19 cellular contexts compared by ENCODE assay signal in genomic region chr4:111494471-111494870, GRCh38.
A peak's percentile ranks its signal among the peaks of the same experiment; 100 is the strongest.
DNase-seq lines count a peak whose midpoint lies in the region; ATAC-seq and TF ChIP-seq lines count a peak whose summit lies in the region.
"Had no signal": no experiment of that assay in that cellular context is flagged by ENCODE, and none has a peak within 500 bp of the region (broad histone marks: within the 10 kb centered on the region; RNA-seq: fewer than 3 reads in every experiment).

No MANE protein-coding gene starts in this region.

- no peak overlapping the region; the same call in 1 of the 2 replicates for H3K9ac ChIP-seq in GM23248
- H3K9ac ChIP-seq in smooth muscle cell (ENCODE audit: low read depth) = peak overlapping the region; percentile 77

- H3K9me2 ChIP-seq in GM23248 (ENCODE audit: insufficient read depth) = no peaks in the 10 kb centered on the region
- no peaks in the 10 kb centered on the region for H3K9me2 ChIP-seq in hepatocyte (replicated peaks; ENCODE audit: insufficient read depth)

- H3K4me1 ChIP-seq in GM23248 (ENCODE audit: insufficient read depth) (peaks cover 58% of the 10 kb centered on the region), hepatocyte (ENCODE audit: insufficient read depth) (no peaks in the 10 kb centered on the region), smooth muscle cell (ENCODE audit: low read depth) (peaks cover 32% of the 10 kb centered on the region), upper lobe of right lung (no peaks in the 10 kb centered on the region)
- H3K4me1 ChIP-seq: Caco-2, SJCRH30 had no signal

- in situ Hi-C loops in GM23248 (cut with MboI) = no loop called here
- in situ Hi-C loops in astrocyte of the spinal cord (cut with HindIII; ENCODE audit: low sequenced_read_pairs) = no loop called here

- WGBS in GM23248 (ENCODE audit: low coverage in 1 of 2, low lambda C conversion rate in 2 of 2, missing lambda C conversion rate in 2 of 2), 2 experiments = 35 to 46% methylated on average over 2 of the region's 2 CpGs
- 61% methylated on average over 2 of the region's 2 CpGs for WGBS in hepatocyte (ENCODE audit: low lambda C conversion rate, missing lambda C conversion rate)
- 15% methylated on average over 2 of the region's 2 CpGs for WGBS in smooth muscle cell (ENCODE audit: low lambda C conversion rate)

- H3K27me3 ChIP-seq in GM23248 (replicated peaks; ENCODE audit: insufficient read depth) (no peaks in the 10 kb centered on the region), hepatocyte (no peaks in the 10 kb centered on the region), smooth muscle cell (ENCODE audit: low read depth) (no peaks in the 10 kb centered on the region), upper lobe of right lung (no peaks in the 10 kb centered on the region)
- H3K27me3 ChIP-seq: BE2C, SJCRH30 had no signal

- H3K4me2 ChIP-seq in GM23248 (ENCODE audit: unreplicated experiment) = peak overlapping the region; percentile 74
- H3K4me2 ChIP-seq in hepatocyte = peak overlapping the region; percentile 34
- H3K4me2 ChIP-seq in smooth muscle cell = peak overlapping the region; percentile 75

- H3K36me3 ChIP-seq in GM23248 (ENCODE audit: low read depth) = no peaks in the 10 kb centered on the region
- H3K36me3 ChIP-seq in hepatocyte (replicated peaks; ENCODE audit: insufficient read depth, low read depth) = no peaks in the 10 kb centered on the region
- H3K36me3 ChIP-seq in smooth muscle cell (ENCODE audit: low read depth) = no peaks in the 10 kb centered on the region
- H3K36me3 ChIP-seq in upper lobe of right lung = no peaks in the 10 kb centered on the region
- H3K36me3 ChIP-seq: BE2C, SJCRH30 had no signal

- H4K20me1 ChIP-seq in GM23248 (ENCODE audit: insufficient read depth) (no peaks in the 10 kb centered on the region), hepatocyte (ENCODE audit: insufficient read depth, poor library complexity, severe bottlenecking) (no peaks in the 10 kb centered on the region), smooth muscle cell (ENCODE audit: low read depth) (no peaks in the 10 kb centered on the region)

- H3K4me3 ChIP-seq in GM23248 (peak overlapping the region; percentile 32), astrocyte of the spinal cord (ENCODE audit: low read depth, low read length) (no peak overlapping the region), hepatocyte (no peak overlapping the region), smooth muscle cell (peak overlapping the region; percentile 12), upper lobe of right lung (no peak overlapping the region)
- H3K4me3 ChIP-seq: SJCRH30 had no signal

- DNase-seq in GM23248 (peak; percentile 39), astrocyte of the spinal cord (ENCODE audit: low read depth, low spot score) (peak; percentile 42), hepatocyte (ENCODE audit: low spot score) (no peak), smooth muscle cell (lab: John Stamatoyannopoulos, UW; ENCODE audit: unreplicated experiment) (no peak), DMS 273 treated with DMSO at 0.1 percent for 48 hours (lab: John Stamatoyannopoulos, UW) (no peak), NCI-H446 (lab: John Stamatoyannopoulos, UW) (no peak), upper lobe of right lung (no peak)
- DNase-seq: BE2C; Caco-2; CD4-positive, CD25-positive, alpha-beta regulatory T cell; DMS153; H9; KG1; NCI-H1105 treated with DMSO at 0.1 percent for 48 hours; NCI-H1694; NCI-H2081 treated with DMSO at 0.1 percent for 48 hours; SJCRH30 had no signal

- H3K79me2 ChIP-seq in GM23248 (ENCODE audit: insufficient read depth) (no peaks in the 10 kb centered on the region), hepatocyte (no peaks in the 10 kb centered on the region), smooth muscle cell (ENCODE audit: low read depth) (no peaks in the 10 kb centered on the region)

- intact Hi-C loops in upper lobe of right lung (cut with DNase I) = no loop called here

- ATAC-seq in HG02981 (IDR thresholded peaks at IDR 0.05; ENCODE audit: unreplicated experiment) (no peak), upper lobe of right lung (no peak)
- ATAC-seq: Panc1 had no signal

- H3K9me3 ChIP-seq in GM23248 (ENCODE audit: low read depth) (no peaks in the 10 kb centered on the region), hepatocyte (ENCODE audit: low read depth) (no peaks in the 10 kb centered on the region), smooth muscle cell (replicated peaks; ENCODE audit: low read depth) (no peaks in the 10 kb centered on the region), upper lobe of right lung (no peaks in the 10 kb centered on the region)
- H3K9me3 ChIP-seq: BE2C, Caco-2, SJCRH30 had no signal

- H3K27ac ChIP-seq in GM23248 = peak overlapping the region; percentile 45
- no peak overlapping the region for H3K27ac ChIP-seq in hepatocyte
- peak overlapping the region; percentile 95 for H3K27ac ChIP-seq in smooth muscle cell (ENCODE audit: low read depth)
- H3K27ac ChIP-seq in upper lobe of right lung = no peak overlapping the region
- H3K27ac ChIP-seq: SJCRH30 had no signal

- TF ChIP-seq CTCF in astrocyte of the spinal cord (IDR thresholded peaks at IDR 0.05; ENCODE audit: low read depth, low read length) = no peak
- TF ChIP-seq CTCF in hepatocyte (IDR thresholded peaks at IDR 0.05; ENCODE audit: poor library complexity) = no peak
- TF ChIP-seq CTCF in smooth muscle cell (IDR thresholded peaks at IDR 0.05; ENCODE audit: borderline replicate concordance, insufficient read depth, poor library complexity, severe bottlenecking) = no peak
- no peak for TF ChIP-seq CTCF in upper lobe of right lung (IDR thresholded peaks at IDR 0.05)

- peak overlapping the region; percentile 62; the same call in 1 of the 2 replicates for H2AFZ ChIP-seq in GM23248
- no peak overlapping the region for H2AFZ ChIP-seq in hepatocyte
- no peak overlapping the region for H2AFZ ChIP-seq in smooth muscle cell (ENCODE audit: low read depth)

- H3F3A ChIP-seq in GM23248 (ENCODE audit: insufficient read depth) (peaks cover 20% of the 10 kb centered on the region), smooth muscle cell (ENCODE audit: low read depth) (peaks cover 8% of the 10 kb centered on the region)

Comparison
In these comparisons a context has a peak if more than half of its experiments do, and no peak if none do; other contexts are left out.
1. DNase-seq: peak in GM23248 (single experiment) and astrocyte of the spinal cord (single experiment); none in hepatocyte (single experiment), smooth muscle cell (single experiment), DMS 273 treated with DMSO at 0.1 percent for 48 hours (single experiment), NCI-H446 (0 of 2) and upper lobe of right lung (single experiment).
2. H3K27ac ChIP-seq: peak in GM23248 (single experiment) and smooth muscle cell (single experiment); none in hepatocyte (single experiment) and upper lobe of right lung (single experiment).
3. H3K4me3 ChIP-seq: peak in GM23248 (single experiment) and smooth muscle cell (single experiment); none in astrocyte of the spinal cord (single experiment), hepatocyte (single experiment) and upper lobe of right lung (single experiment).
4. Peak in every context shown above with its lines, with median percentiles within 50 percentile points of each other: H3K4me2 ChIP-seq.